11 cellular contexts compared by ENCODE assay signal in genomic region chr17:32355649-32356377, GRCh38. TPM values are rescaled to one million over a fixed set of nuclear protein-coding genes. Genes with fewer than 3 reads are reported as not detected.
A peak's percentile ranks its signal among the peaks of the same experiment; 100 is the strongest.
DNase-seq lines count a peak whose midpoint lies in the region; ATAC-seq and TF ChIP-seq lines count a peak whose summit lies in the region.
"Had no signal": no experiment of that assay in that cellular context is flagged by ENCODE, and none has a peak within 500 bp of the region (broad histone marks: within the 10 kb centered on the region; RNA-seq: fewer than 3 reads in every experiment).

No MANE protein-coding gene starts in this region.

- peaks cover 95% of the 10 kb centered on the region for H3K36me3 Mint-ChIP-seq in Caco-2 (ENCODE audit: insufficient read depth, unreplicated experiment)
- peaks cover 6% of the 10 kb centered on the region for H3K36me3 Mint-ChIP-seq in IgD-negative memory B cell
- peaks cover 10 to 35% (median 25%) of the 10 kb centered on the region in 5 donors for H3K36me3 Mint-ChIP-seq in naive thymus-derived CD4-positive, alpha-beta T cell

- H3K36me3 ChIP-seq in Caco-2 (ENCODE audit: control insufficient read depth, insufficient read depth, low read length), result peaks cover 3% of the 10 kb centered on the region
- H3K36me3 ChIP-seq in naive thymus-derived CD4-positive, alpha-beta T cell (ENCODE audit: control insufficient read depth in 2 of 3, insufficient read depth in 3 of 3, low read length in 3 of 3), result peaks cover 22 to 57% (median 34%) of the 10 kb centered on the region in 3 experiments

- H3K9me3 Mint-ChIP-seq in Caco-2 (ENCODE audit: unreplicated experiment), result no peaks in the 10 kb centered on the region
- no peaks in the 10 kb centered on the region for H3K9me3 Mint-ChIP-seq in IgD-negative memory B cell
- H3K9me3 Mint-ChIP-seq in naive thymus-derived CD4-positive, alpha-beta T cell, result peaks cover 0 to 1% (median 0%) of the 10 kb centered on the region in 11 donors

- intact Hi-C loops in Caco-2 (cut with micrococcal nuclease; ENCODE audit: unreplicated experiment), result no loop called here
- intact Hi-C loops in naive thymus-derived CD4-positive, alpha-beta T cell (cut with micrococcal nuclease), result no loop called here

- TF ChIP-seq CTCF in Caco-2 (IDR thresholded peaks at IDR 0.05; ENCODE audit: insufficient read depth in 1 of 2, low read depth in 1 of 2, low read length in 1 of 2, severe bottlenecking in 1 of 2, unreplicated experiment in 1 of 2), result no peak

- H3K27ac ChIP-seq in naive thymus-derived CD4-positive, alpha-beta T cell (ENCODE audit: low read depth, low read length), result peak overlapping the region; percentile 45

- peak overlapping the region; percentile 0 for H3K27ac Mint-ChIP-seq in Caco-2 (ENCODE audit: unreplicated experiment)
- peak overlapping the region in 1 of 3 donors; percentile 59 for H3K27ac Mint-ChIP-seq in IgD-negative memory B cell
- peak overlapping the region in 7 of 9 donors; percentile 2 to 81 (median 17) for H3K27ac Mint-ChIP-seq in naive thymus-derived CD4-positive, alpha-beta T cell

- no peak overlapping the region for H3K4me3 ChIP-seq in Caco-2 (ENCODE audit: low read depth, low read length)
- H3K4me3 ChIP-seq in naive thymus-derived CD4-positive, alpha-beta T cell (ENCODE audit: low read length), result no peak overlapping the region

- DNase-seq in Caco-2 (no peak), cerebellar cortex (ENCODE audit: low spot score) (peak; percentile 24), NCI-H1092 (lab: John Stamatoyannopoulos, UW) (no peak), Ammon's horn (ENCODE audit: low spot score) (no peak)
- DNase-seq in naive thymus-derived CD4-positive, alpha-beta T cell, result no peak
- DNase-seq: activated CD4-positive, alpha-beta T cell treated with anti-CD3 and anti-CD28 coated beads for 48 hours; Karpas-422; left colon; spleen had no signal

- CTCF ChIA-PET in Caco-2 (lab: Charles Lee), result no interaction called here
- CTCF ChIA-PET in naive thymus-derived CD4-positive, alpha-beta T cell (lab: Charles Lee), result no interaction called here

- H3K4me1 Mint-ChIP-seq in Caco-2 (ENCODE audit: low read depth, unreplicated experiment) (peaks cover 8% of the 10 kb centered on the region), IgD-negative memory B cell (peaks cover 28 to 40% (median 39%) of the 10 kb centered on the region in 3 donors)
- H3K4me1 Mint-ChIP-seq in naive thymus-derived CD4-positive, alpha-beta T cell, result peaks cover 31 to 69% (median 62%) of the 10 kb centered on the region in 7 donors

- POLR2A ChIA-PET in Caco-2 (lab: Charles Lee), result interaction anchor here (0.6 kb wide), 1 partner anchor 65 kb away, joined by 5 read pairs; no protein-coding TSS in a partner anchor
- POLR2A ChIA-PET in naive thymus-derived CD4-positive, alpha-beta T cell (lab: Charles Lee), result interaction anchor here (1.1 kb wide), 1 partner anchor 13 kb away, joined by 3 read pairs; no protein-coding TSS in a partner anchor

- ATAC-seq in naive thymus-derived CD4-positive, alpha-beta T cell, result no peak
- no peak for ATAC-seq in HG02884 (IDR thresholded peaks at IDR 0.05; ENCODE audit: unreplicated experiment)
- ATAC-seq: left colon had no signal

- H3K27me3 Mint-ChIP-seq in Caco-2 (ENCODE audit: insufficient read depth, unreplicated experiment) (no peaks in the 10 kb centered on the region), IgD-negative memory B cell (no peaks in the 10 kb centered on the region)
- H3K27me3 Mint-ChIP-seq in naive thymus-derived CD4-positive, alpha-beta T cell, result no peaks in the 10 kb centered on the region

- peaks cover 30% of the 10 kb centered on the region for H3K4me1 ChIP-seq in Caco-2
- peaks cover 41 to 42% of the 10 kb centered on the region in 2 donors for H3K4me1 ChIP-seq in naive thymus-derived CD4-positive, alpha-beta T cell (ENCODE audit: control insufficient read depth in 2 of 2, insufficient read depth in 2 of 2, low read length in 2 of 2)

- no TSS peak for BruUV-seq in Caco-2 (replicated peaks; lab: Mats Ljungman, UMichigan)

- H3K4me3 Mint-ChIP-seq in Caco-2 (ENCODE audit: unreplicated experiment), result no peak overlapping the region
- peak overlapping the region in 3 of 4 donors; percentile 14 to 61 (median 61) for H3K4me3 Mint-ChIP-seq in IgD-negative memory B cell
- peak overlapping the region; percentile 12 to 84 (median 68) for H3K4me3 Mint-ChIP-seq in naive thymus-derived CD4-positive, alpha-beta T cell

- no peaks in the 10 kb centered on the region for H3K27me3 ChIP-seq in Caco-2 (replicated peaks; ENCODE audit: control insufficient read depth, insufficient read depth, low read length)
- H3K27me3 ChIP-seq in naive thymus-derived CD4-positive, alpha-beta T cell (ENCODE audit: control insufficient read depth in 2 of 2, insufficient read depth in 2 of 2, low read length in 2 of 2), result no peaks in the 10 kb centered on the region
- H3K27me3 ChIP-seq: spleen had no signal

- no peaks in the 10 kb centered on the region for H3K9me3 ChIP-seq in Caco-2
- no peaks in the 10 kb centered on the region for H3K9me3 ChIP-seq in naive thymus-derived CD4-positive, alpha-beta T cell (ENCODE audit: control insufficient read depth in 2 of 3, low read length in 3 of 3)
- H3K9me3 ChIP-seq: spleen had no signal

RNA-seq across cellular contexts. Expression of gene ZNF207, which starts 5.9 kb away (rescaled TPM):
- total RNA-seq in Caco-2 (2022), result 211 and 213 TPM in 2 replicates
- 141 TPM for polyA plus RNA-seq in IgD-negative memory B cell
- total RNA-seq in naive thymus-derived CD4-positive, alpha-beta T cell, result 100 to 1,000 TPM; 248 to 288 (median 281) TPM
- polyA plus RNA-seq in naive thymus-derived CD4-positive, alpha-beta T cell, result 100 to 1,000 TPM; 168 to 169 TPM

RNA-seq across cellular contexts. Expression of gene C17orf75, which starts 13.8 kb away (rescaled TPM):
- total RNA-seq in Caco-2 (2022), result 22.7 and 26.1 TPM in 2 replicates
- 9.6 TPM for polyA plus RNA-seq in IgD-negative memory B cell
- 10 to 100 TPM; 14.2 to 22.0 (median 17.9) TPM for total RNA-seq in naive thymus-derived CD4-positive, alpha-beta T cell
- 10 to 100 TPM in 1 of 2 donors, 1 to 10 TPM in 1; 9.6 to 12.6 TPM for polyA plus RNA-seq in naive thymus-derived CD4-positive, alpha-beta T cell
